ENCODE assay signal across 21 cellular contexts in the genomic region with DNA sequence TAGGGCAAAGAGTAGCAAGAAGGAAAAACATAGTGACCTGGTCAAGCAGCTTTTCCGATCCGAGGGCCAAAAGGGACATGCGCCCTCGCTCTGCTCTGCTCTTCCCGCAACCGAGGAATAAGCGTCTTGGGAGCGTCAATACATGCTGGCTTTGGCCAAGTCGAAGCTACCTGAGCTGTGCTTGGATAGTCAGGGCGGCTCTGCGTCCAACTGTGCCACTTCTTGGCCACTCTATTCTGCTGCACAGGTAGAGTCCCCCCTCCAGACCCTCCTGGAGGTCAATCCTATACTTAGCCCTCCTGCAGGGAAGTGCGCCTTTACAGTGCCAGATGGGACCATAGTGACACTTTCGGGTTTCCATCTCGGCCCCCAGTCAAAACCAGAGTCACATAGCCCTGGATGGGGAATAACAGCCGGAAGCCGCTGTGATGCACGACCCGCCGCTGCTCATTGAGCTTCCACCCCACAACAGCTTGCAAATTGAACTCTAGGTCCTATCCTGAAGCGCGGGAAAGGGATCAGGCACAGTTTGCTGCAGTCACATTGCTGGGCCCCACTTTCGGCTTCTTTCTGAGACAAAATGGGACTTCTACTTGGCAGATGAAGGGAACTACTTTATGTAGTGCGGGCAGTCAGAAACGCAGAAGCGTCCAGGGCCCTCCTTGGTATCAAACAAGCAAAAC. TPM values are rescaled to one million over a fixed set of nuclear protein-coding genes. Genes with fewer than 3 reads are reported as not detected.
DNase-seq lines count a peak whose midpoint lies in the region; ATAC-seq, FAIRE-seq and TF ChIP-seq lines count a peak whose summit lies in the region.
"Had no signal": no experiment of that assay in that cellular context is flagged by ENCODE, and none has a peak within 500 bp of the region (broad histone marks: within the 10 kb centered on the region; RNA-seq: fewer than 3 reads in every experiment).

No MANE protein-coding gene starts in this region.

- H3K4me3 Mint-ChIP-seq in activated naive CD8-positive, alpha-beta T cell = peak overlapping the region; percentile 44
- H3K4me3 Mint-ChIP-seq in activated naive CD8-positive, alpha-beta T cell treated with anti-CD3 and anti-CD28 coated beads for 36 hours = no peak overlapping the region
- H3K4me3 Mint-ChIP-seq in nephron = peak overlapping the region; percentile 77 to 89 (median 78)
- H3K4me3 Mint-ChIP-seq: activated CD4-positive, alpha-beta memory T cell treated with anti-CD3 and anti-CD28 coated beads, Interleukin-2, amount 10 ng/mL, durations not matched to agents 7 days and 5 days; central memory CD8-positive, alpha-beta T cell had no signal

- H3K27me3 ChIP-seq in gastroesophageal sphincter = peaks cover 42% of the 10 kb centered on the region
- no peaks in the 10 kb centered on the region for H3K27me3 ChIP-seq in vagina

- H3K4me1 ChIP-seq in gastroesophageal sphincter (peaks cover 0 to 57% (median 0%) of the 10 kb centered on the region in 3 donors), vagina (peaks cover 25% of the 10 kb centered on the region)

- no peaks in the 10 kb centered on the region for H3K9me3 Mint-ChIP-seq in activated naive CD8-positive, alpha-beta T cell (ENCODE audit: low read depth)
- H3K9me3 Mint-ChIP-seq in activated naive CD8-positive, alpha-beta T cell treated with anti-CD3 and anti-CD28 coated beads for 36 hours = no peaks in the 10 kb centered on the region
- no peaks in the 10 kb centered on the region for H3K9me3 Mint-ChIP-seq in nephron
- H3K9me3 Mint-ChIP-seq: activated CD4-positive, alpha-beta memory T cell treated with anti-CD3 and anti-CD28 coated beads, Interleukin-2, amount 10 ng/mL, durations not matched to agents 7 days and 5 days; central memory CD8-positive, alpha-beta T cell had no signal

- H3K36me3 Mint-ChIP-seq in activated naive CD8-positive, alpha-beta T cell = no peaks in the 10 kb centered on the region
- H3K36me3 Mint-ChIP-seq in activated naive CD8-positive, alpha-beta T cell treated with anti-CD3 and anti-CD28 coated beads for 36 hours = no peaks in the 10 kb centered on the region
- no peaks in the 10 kb centered on the region for H3K36me3 Mint-ChIP-seq in nephron (ENCODE audit: low read depth)

- H3K27ac ChIP-seq in gastroesophageal sphincter (peak overlapping the region; percentile 31 to 92 (median 92)), vagina (peak overlapping the region; percentile 79)

- no peak for FAIRE-seq in GM19239 (lab: Jason Lieb, UNC)
- FAIRE-seq: endometrium, GM18507, K562 had no signal

- TF ChIP-seq EP300 in gastroesophageal sphincter (IDR thresholded peaks at IDR 0.05) = no peak

- 46 to 54% methylated on average over 7 to 11 of the region's 25 CpGs for WGBS in gastroesophageal sphincter (ENCODE audit: low coverage in 1 of 2), 2 donors

- H3K27me3 Mint-ChIP-seq in activated naive CD8-positive, alpha-beta T cell = peaks cover 33% of the 10 kb centered on the region
- H3K27me3 Mint-ChIP-seq in activated naive CD8-positive, alpha-beta T cell treated with anti-CD3 and anti-CD28 coated beads for 36 hours = peaks cover 85% of the 10 kb centered on the region
- peaks cover 79% of the 10 kb centered on the region for H3K27me3 Mint-ChIP-seq in nephron (ENCODE audit: low read depth)

- TF ChIP-seq POLR2A in gastroesophageal sphincter (IDR thresholded peaks at IDR 0.05) (no peak), vagina (IDR thresholded peaks at IDR 0.05) (no peak)

- intact Hi-C loops in vagina (cut with DNase I) = no loop called here

- H3K9me3 ChIP-seq in gastroesophageal sphincter (no peaks in the 10 kb centered on the region), vagina (no peaks in the 10 kb centered on the region)
- H3K9me3 ChIP-seq: transverse colon had no signal

- TF ChIP-seq CTCF in gastroesophageal sphincter (IDR thresholded peaks at IDR 0.05) (no peak), nephron (IDR thresholded peaks at IDR 0.05; ENCODE audit: unreplicated experiment in 3 of 3) (no peak), vagina (IDR thresholded peaks at IDR 0.05) (no peak)

- DNase-seq in activated naive CD8-positive, alpha-beta T cell treated with anti-CD3 and anti-CD28 coated beads for 36 hours = no peak
- DNase-seq in vagina (ENCODE audit: extremely low spot score in 2 of 2) = no peak
- DNase-seq in GM19239 (ENCODE audit: insufficient read length, low spot score) = no peak
- DNase-seq in activated gamma-delta T cell (lab: John Stamatoyannopoulos, UW) = no peak
- DNase-seq: 8988T; activated CD4-positive, alpha-beta memory T cell treated with anti-CD3 and anti-CD28 coated beads, Interleukin-2, amount 10 ng/mL, durations not matched to agents 7 days and 5 days; activated T-cell treated with anti-CD3 and anti-CD28 coated beads, Interleukin-2, amount 50 U/mL, for 48 hours; C1 segment of cervical spinal cord; NCI-H1092; transverse colon had no signal

- H3K27ac Mint-ChIP-seq in activated naive CD8-positive, alpha-beta T cell = no peak overlapping the region
- H3K27ac Mint-ChIP-seq in activated naive CD8-positive, alpha-beta T cell treated with anti-CD3 and anti-CD28 coated beads for 36 hours = no peak overlapping the region
- H3K27ac Mint-ChIP-seq in nephron = no peak overlapping the region
- H3K27ac Mint-ChIP-seq: activated CD4-positive, alpha-beta memory T cell treated with anti-CD3 and anti-CD28 coated beads, Interleukin-2, amount 10 ng/mL, durations not matched to agents 7 days and 5 days had no signal

- H3K36me3 ChIP-seq in gastroesophageal sphincter (no peaks in the 10 kb centered on the region), vagina (no peaks in the 10 kb centered on the region)
- H3K36me3 ChIP-seq: transverse colon had no signal

- peak overlapping the region; percentile 31 to 65 for H3K4me3 ChIP-seq in gastroesophageal sphincter
- peak overlapping the region; percentile 48 to 60 for H3K4me3 ChIP-seq in vagina
- H3K4me3 ChIP-seq: K562 had no signal

- ATAC-seq in gastroesophageal sphincter = no peak
- ATAC-seq in HG03565 (IDR thresholded peaks at IDR 0.05; ENCODE audit: unreplicated experiment) = no peak
- ATAC-seq: K562, SK-N-SH treated with all-trans-retinoic acid at 6 μM for 48 hours had no signal

- H3K4me1 Mint-ChIP-seq in activated naive CD8-positive, alpha-beta T cell (ENCODE audit: low read depth) = peaks cover 30% of the 10 kb centered on the region
- peaks cover 29% of the 10 kb centered on the region for H3K4me1 Mint-ChIP-seq in activated naive CD8-positive, alpha-beta T cell treated with anti-CD3 and anti-CD28 coated beads for 36 hours
- H3K4me1 Mint-ChIP-seq in nephron = peaks cover 38% of the 10 kb centered on the region
- H3K4me1 Mint-ChIP-seq: central memory CD8-positive, alpha-beta T cell had no signal

RNA-seq across cellular contexts. Expression of gene HPSE2, which starts 1.1 kb away (rescaled TPM):
- not detected for total RNA-seq in activated naive CD8-positive, alpha-beta T cell treated with anti-CD3 and anti-CD28 coated beads for 36 hours
- total RNA-seq in gastroesophageal sphincter (10 to 100 TPM; 19.1 to 74.5 (median 58.8) TPM), vagina (10.6 TPM)
- total RNA-seq: activated CD4-positive, alpha-beta memory T cell treated with anti-CD3 and anti-CD28 coated beads, Interleukin-2, amount 10 ng/mL, durations not matched to agents 7 days and 5 days; kidney epithelial cell; osteocyte had no signal

Comparison
In these comparisons a context has a peak if more than half of its experiments do, and no peak if none do; other contexts are left out.
1. RNA of gene HPSE2, which starts 1.1 kb away (total RNA-seq): 19.1 to 74.5 TPM in gastroesophageal sphincter and 10.6 TPM in vagina (single experiment); not detected in activated naive CD8-positive, alpha-beta T cell treated with anti-CD3 and anti-CD28 coated beads for 36 hours; every median in the first group is over 10 times any median in the second.